Comparison of ENCODE assay signal across 1 cellular context in genomic region chr7:106774213-106774767, GRCh38.
TF ChIP-seq lines count a peak whose summit lies in the region.

No MANE protein-coding gene starts in this region.

TF ChIP-seq in K562, 482 proteins besides CTCF, POLR2A, EP300 and RAD21 (continued from another document and continues in another):
- TF ChIP-seq ZNF830 (CRISPR knock-in tag; IDR thresholded peaks at IDR 0.05) = no peak; the same call in 1 of the 2 replicates
- TF ChIP-seq KLF1 (tag; IDR thresholded peaks at IDR 0.05) = no peak
- 0 out of 2 replicates have a peak, but pooled peaks have one; percentile 39 for TF ChIP-seq REST (CRISPR knock-in tag; IDR thresholded peaks at IDR 0.05; ENCODE audit: low read depth)
- TF ChIP-seq NR2C1 (IDR thresholded peaks at IDR 0.05) = no peak; the same call in 1 of the 2 replicates
- no peak for TF ChIP-seq NR2C1 (tag; IDR thresholded peaks at IDR 0.05)
- TF ChIP-seq ARID2 (IDR thresholded peaks at IDR 0.05) = no peak
- TF ChIP-seq ETS2 (tag; IDR thresholded peaks at IDR 0.05; ENCODE audit: borderline replicate concordance, poor library complexity, severe bottlenecking) = no peak
- TF ChIP-seq ZBTB11 (CRISPR knock-in tag; IDR thresholded peaks at IDR 0.05) = no peak
- TF ChIP-seq KLF16 (IDR thresholded peaks at IDR 0.05) = no peak
- TF ChIP-seq ZNF695 (CRISPR knock-in tag; IDR thresholded peaks at IDR 0.05) = peak; percentile 86; the same call in 1 of the 2 replicates
- no peak for TF ChIP-seq E2F4 (CRISPR knock-in tag; IDR thresholded peaks at IDR 0.05; ENCODE audit: low read depth)
- no peak; the same call in 1 of the 2 replicates for TF ChIP-seq PHB2 (IDR thresholded peaks at IDR 0.05; ENCODE audit: low read depth)
- no peak for TF ChIP-seq TAF9B (IDR thresholded peaks at IDR 0.05; ENCODE audit: partially characterized antibody)
- no peak for TF ChIP-seq PREB (CRISPR knock-in tag; IDR thresholded peaks at IDR 0.05)
- no peak; a peak in 1 of 4 replicates for TF ChIP-seq HDAC1 (IDR thresholded peaks at IDR 0.05)
- no peak for TF ChIP-seq HMBOX1 (IDR thresholded peaks at IDR 0.05)
- no peak for TF ChIP-seq DLX4 (CRISPR knock-in tag; IDR thresholded peaks at IDR 0.05)
- no peak for TF ChIP-seq ZNF668 (CRISPR knock-in tag; IDR thresholded peaks at IDR 0.05)
- peak; percentile 87 for TF ChIP-seq BRD4 (IDR thresholded peaks at IDR 0.05)
- TF ChIP-seq DNMT1 (IDR thresholded peaks at IDR 0.05) = no peak; the same call in 1 of the 2 replicates
- peak; percentile 48; the same call in 1 of the 2 replicates for TF ChIP-seq ZNF165 (CRISPR knock-in tag; IDR thresholded peaks at IDR 0.05; ENCODE audit: borderline replicate concordance)
- no peak for TF ChIP-seq SMARCE1 (IDR thresholded peaks at IDR 0.05)
- peak in 1 of 2 experiments; percentile 8 for TF ChIP-seq NCOA2 (IDR thresholded peaks at IDR 0.05; ENCODE audit: partially characterized antibody in 2 of 2)
- TF ChIP-seq MCM5 (IDR thresholded peaks at IDR 0.05; ENCODE audit: low read depth) = no peak
- TF ChIP-seq ZNF740 (CRISPR knock-in tag; IDR thresholded peaks at IDR 0.05) = no peak
- no peak for TF ChIP-seq ZNF740 (tag; IDR thresholded peaks at IDR 0.05)
- TF ChIP-seq MXD1 (CRISPR knock-in tag; IDR thresholded peaks at IDR 0.05; ENCODE audit: borderline replicate concordance, poor library complexity, severe bottlenecking) = no peak
- no peak for TF ChIP-seq POLR3G (IDR thresholded peaks at IDR 0.05; ENCODE audit: extremely low read depth, insufficient read length, insufficient replicate concordance)
- TF ChIP-seq SMC3 (conservative IDR thresholded peaks at IDR 0.05; ENCODE audit: insufficient read depth, low read depth, low read length) = no peak
- no peak for TF ChIP-seq MEIS2 (IDR thresholded peaks at IDR 0.05; ENCODE audit: partially characterized antibody)
- TF ChIP-seq HLTF (IDR thresholded peaks at IDR 0.05) = no peak
- peak; percentile 47; the same call in 1 of the 2 replicates for TF ChIP-seq MEF2D (tag; conservative IDR thresholded peaks at IDR 0.05; ENCODE audit: low read depth)
- TF ChIP-seq TGIF2 (CRISPR knock-in tag; IDR thresholded peaks at IDR 0.05) = no peak
- no peak for TF ChIP-seq BACH1 (tag; IDR thresholded peaks at IDR 0.05)
- no peak for TF ChIP-seq NEUROD1 (IDR thresholded peaks at IDR 0.05; ENCODE audit: borderline replicate concordance, low read depth, low read length, partially characterized antibody)
- no peak for TF ChIP-seq TOE1 (IDR thresholded peaks at IDR 0.05; ENCODE audit: borderline replicate concordance)
- no peak for TF ChIP-seq TOE1 (CRISPR knock-in tag; IDR thresholded peaks at IDR 0.05; ENCODE audit: borderline replicate concordance, low read depth)
- TF ChIP-seq ZC3H11A (IDR thresholded peaks at IDR 0.05; ENCODE audit: low read depth, low read length) = no peak
- no peak for TF ChIP-seq JUND (IDR thresholded peaks at IDR 0.05; ENCODE audit: borderline replicate concordance, low read depth, low read length)
- TF ChIP-seq JUND (tag; IDR thresholded peaks at IDR 0.05; ENCODE audit: borderline replicate concordance, low read depth, low read length) = no peak
- TF ChIP-seq PHF21A (IDR thresholded peaks at IDR 0.05; ENCODE audit: borderline replicate concordance, low read depth) = no peak; the same call in 1 of the 2 replicates
- no peak for TF ChIP-seq ARID1B (IDR thresholded peaks at IDR 0.05)
- no peak for TF ChIP-seq PKNOX1 (IDR thresholded peaks at IDR 0.05)
- no peak for TF ChIP-seq EGR1 (conservative IDR thresholded peaks at IDR 0.05)
- no peak for TF ChIP-seq PBX2 (CRISPR knock-in tag; IDR thresholded peaks at IDR 0.05; ENCODE audit: low read depth)
- TF ChIP-seq PBX2 (tag; conservative IDR thresholded peaks at IDR 0.05; ENCODE audit: low read depth) = no peak
- no peak for TF ChIP-seq ZNF398 (CRISPR knock-in tag; IDR thresholded peaks at IDR 0.05)
